Comparison of ENCODE assay signal across 8 cellular contexts in the genomic region with DNA sequence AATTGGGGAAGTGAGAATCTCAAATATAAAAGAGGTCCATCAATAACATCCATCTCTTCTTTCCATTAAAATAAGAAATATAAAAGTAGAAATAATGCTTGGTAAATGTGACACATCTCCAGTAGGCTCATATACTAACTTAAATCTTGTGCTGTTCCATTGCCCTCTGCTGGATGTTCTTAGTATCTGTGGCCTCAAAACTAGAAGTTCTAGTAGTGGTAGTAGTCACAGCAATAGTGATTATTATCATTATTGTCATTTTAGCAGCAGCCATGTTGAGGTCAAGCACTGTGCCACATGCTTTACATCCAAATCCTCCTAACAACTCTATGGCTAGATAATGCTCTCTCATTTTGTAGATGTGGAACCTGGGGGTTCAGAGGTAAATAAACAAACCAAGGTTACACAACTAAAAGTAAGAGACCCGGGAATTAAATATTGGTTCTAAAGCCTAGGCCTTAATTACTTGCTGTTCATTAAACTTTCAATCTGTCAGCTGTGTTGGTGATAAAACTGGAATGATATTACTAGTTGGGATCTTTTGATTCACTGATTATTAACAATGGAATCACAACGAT. TPM values are rescaled to one million over a fixed set of nuclear protein-coding genes. Genes with fewer than 3 reads are reported as not detected.
A peak's percentile ranks its signal among the peaks of the same experiment; 100 is the strongest.
DNase-seq lines count a peak whose midpoint lies in the region; ATAC-seq, FAIRE-seq and TF ChIP-seq lines count a peak whose summit lies in the region.

No MANE protein-coding gene starts in this region.

- TF ChIP-seq CTCF in activated B cell treated with CpG ODN at 0.5 μM for 24 hours (IDR thresholded peaks at IDR 0.05) (no peak), pancreas (IDR thresholded peaks at IDR 0.05) (peak; percentile 34 to 63 (median 52))

- FAIRE-seq in frontal cortex (lab: Jason Lieb, UNC) = peak; percentile 96
- FAIRE-seq in pancreas (lab: Jason Lieb, UNC) = peak; percentile 95

- no peaks in the 10 kb centered on the region for H3K27me3 Mint-ChIP-seq in activated B cell treated with CpG ODN at 0.5 μM for 24 hours

- intact Hi-C loops in activated B cell treated with CpG ODN at 0.5 μM for 24 hours (cut with micrococcal nuclease) = loop anchor here (1.0 to 2.0 kb wide), 8 partner anchors 12 to 408 kb away; partner anchors contain the start of gene BTLA
- intact Hi-C loops in pancreas (cut with DNase I) = loop anchor here in 2 of 3 donors (10.0 kb wide), 2 partner anchors 225 to 235 kb away; partner anchors contain the start of gene SLC9C1 (in 1 of the 2)

- peak overlapping the region; percentile 58 for H3K4me3 Mint-ChIP-seq in activated B cell treated with CpG ODN at 0.5 μM for 24 hours

- no peaks in the 10 kb centered on the region for H3K36me3 ChIP-seq in pancreas

- no peak overlapping the region for H3K4me3 ChIP-seq in pancreas

- no peaks in the 10 kb centered on the region for H3K27me3 ChIP-seq in pancreas

- CTCF ChIA-PET in activated B cell treated with CpG ODN at 0.5 μM for 24 hours (lab: Charles Lee) = interaction anchor here (0.7 to 2.5 kb wide), 25 partner anchors 12 to 408 kb away, joined by 3 to 29 read pairs (median 4); partner anchors contain the start of genes BTLA, CD200 and SLC9C1

- DNase-seq in CD1c-positive myeloid dendritic cell (ENCODE audit: extremely low spot score) (peak; percentile 74), NCI-H226 (peak; percentile 61), activated B cell treated with CpG ODN at 0.5 μM for 24 hours (no peak), frontal cortex (ENCODE audit: low spot score in 2 of 2) (peak; percentile 10 to 31), pancreas (peak in 1 of 6 donors; percentile 15)

- H3K4me1 Mint-ChIP-seq in activated B cell treated with CpG ODN at 0.5 μM for 24 hours = peaks cover 41% of the 10 kb centered on the region

- H3K27ac ChIP-seq in pancreas = no peak overlapping the region

- POLR2A ChIA-PET in activated B cell treated with CpG ODN at 0.5 μM for 24 hours (lab: Charles Lee) = interaction anchor here (1.0 to 2.3 kb wide), 5 partner anchors 15 to 405 kb away, joined by 3 to 14 read pairs (median 7); partner anchors contain the start of gene BTLA

- no peaks in the 10 kb centered on the region for H3K9me3 ChIP-seq in pancreas

- peak; percentile 61 for ATAC-seq in GM18517 (IDR thresholded peaks at IDR 0.05; ENCODE audit: unreplicated experiment)
- ATAC-seq in HG03378 (IDR thresholded peaks at IDR 0.05; ENCODE audit: unreplicated experiment) = peak; percentile 62
- peak; percentile 75 for ATAC-seq in activated B cell treated with CpG ODN at 0.5 μM for 24 hours (ENCODE audit: low read depth)
- ATAC-seq in pancreas = peak; percentile 72 to 93 (median 90)
- ATAC-seq in GM19397 (IDR thresholded peaks at IDR 0.05; ENCODE audit: unreplicated experiment) = no peak

- H3K36me3 Mint-ChIP-seq in activated B cell treated with CpG ODN at 0.5 μM for 24 hours (ENCODE audit: low read depth) = peaks cover 15% of the 10 kb centered on the region

- peaks cover 2% of the 10 kb centered on the region for H3K9me3 Mint-ChIP-seq in activated B cell treated with CpG ODN at 0.5 μM for 24 hours

- WGBS in pancreas, 2 donors = 49 to 61% methylated on average over 2 of the region's 2 CpGs

- no peaks in the 10 kb centered on the region for H3K4me1 ChIP-seq in pancreas

- peak overlapping the region; percentile 89 for H3K27ac Mint-ChIP-seq in activated B cell treated with CpG ODN at 0.5 μM for 24 hours

RNA-seq across cellular contexts. Expression of gene BTLA, which starts 20.2 kb away (rescaled TPM):
- total RNA-seq in activated B cell treated with CpG ODN at 0.5 μM for 24 hours (49.8 and 53.2 TPM in 2 replicates), frontal cortex (under 0.01 TPM), pancreas (under 1 TPM in 4 of 6 donors, not detected in 2; 0.06 to 0.72 (median 0.20) TPM)
- polyA plus RNA-seq in pancreas = not detected

RNA-seq across cellular contexts. Expression of gene ATG3, which starts 42.2 kb away (rescaled TPM):
- total RNA-seq in activated B cell treated with CpG ODN at 0.5 μM for 24 hours (48.3 and 54.9 TPM in 2 replicates), frontal cortex (51.8 TPM), pancreas (10 to 100 TPM; 24.9 to 34.2 (median 25.5) TPM)
- 10 to 100 TPM; 10.9 to 23.3 TPM for polyA plus RNA-seq in pancreas

RNA-seq across cellular contexts. Expression of gene SLC35A5, which starts 42.3 kb away (rescaled TPM):
- total RNA-seq in activated B cell treated with CpG ODN at 0.5 μM for 24 hours (25.1 and 26.6 TPM in 2 replicates), frontal cortex (51.4 TPM), pancreas (10 to 100 TPM in 4 of 6 donors, 1 to 10 TPM in 2; 8.9 to 16.9 (median 12.4) TPM)
- polyA plus RNA-seq in pancreas = 10 to 100 TPM in 1 of 2 donors, 1 to 10 TPM in 1; 3.0 to 13.0 TPM

Comparison
In these comparisons a context has a peak if more than half of its experiments do, and no peak if none do; other contexts are left out.
1. RNA of gene BTLA, which starts 20.2 kb away (total RNA-seq): 49.8 to 53.2 TPM in activated B cell treated with CpG ODN at 0.5 μM for 24 hours; 0.06 to 0.72 TPM in pancreas and under 0.01 TPM in frontal cortex (single experiment); every median in the first group is over 10 times any median in the second.